10 cellular contexts compared by ENCODE assay signal in the genomic region with DNA sequence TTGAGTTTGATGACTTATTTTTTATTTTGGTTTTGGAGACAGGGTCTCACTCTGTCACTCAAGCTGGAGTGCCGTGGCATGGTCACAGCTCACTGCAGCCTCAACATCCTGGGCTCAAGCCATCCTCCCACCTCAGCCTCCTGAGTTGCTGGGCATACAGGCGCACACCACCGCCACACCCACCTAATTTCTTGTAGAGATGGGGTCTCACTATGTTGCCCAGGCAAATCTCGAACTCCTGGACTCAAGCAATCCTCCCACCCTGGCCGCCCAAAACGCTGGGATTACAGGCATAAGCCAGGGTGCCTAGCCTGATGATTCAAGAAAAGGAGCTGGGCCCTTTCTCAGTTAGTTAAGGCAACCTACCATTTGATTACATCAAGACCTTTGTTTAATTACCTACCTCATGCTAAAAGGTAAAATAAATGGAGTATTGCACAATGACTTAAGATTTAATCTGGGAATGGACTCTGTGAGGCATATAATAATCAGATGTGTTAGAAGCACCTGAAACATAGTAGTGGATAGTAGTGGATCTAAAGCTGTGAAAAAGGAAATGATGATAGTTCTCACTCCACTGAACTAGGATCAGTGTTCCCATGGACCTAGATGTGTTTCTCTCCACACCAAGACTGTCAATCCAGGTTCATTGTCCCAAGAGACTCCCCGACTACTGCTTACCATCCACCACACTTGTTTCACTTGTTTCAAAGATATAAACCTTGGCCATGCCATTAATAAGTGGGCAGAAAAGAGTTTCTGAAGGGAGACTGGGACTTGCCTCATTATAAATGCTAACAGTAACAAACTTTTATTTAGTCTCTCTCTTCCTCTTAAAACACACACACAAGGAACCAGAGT. TPM values are rescaled to one million over a fixed set of nuclear protein-coding genes. Genes with fewer than 3 reads are reported as not detected.
DNase-seq lines count a peak whose midpoint lies in the region; FAIRE-seq and TF ChIP-seq lines count a peak whose summit lies in the region.
"Had no signal": no experiment of that assay in that cellular context is flagged by ENCODE, and none has a peak within 500 bp of the region (broad histone marks: within the 10 kb centered on the region; RNA-seq: fewer than 3 reads in every experiment).

No MANE protein-coding gene starts in this region.

- H3K27me3 ChIP-seq in kidney epithelial cell (ENCODE audit: control insufficient read depth, insufficient read depth, low read length) (no peaks in the 10 kb centered on the region), suprapubic skin (peaks cover 18% of the 10 kb centered on the region)

- CTCF ChIA-PET in activated naive CD4-positive, alpha-beta T cell treated with anti-CD3 and anti-CD28 coated beads for 36 hours (lab: Charles Lee), result interaction anchor here (0.6 to 5.7 kb wide), 4 partner anchors 211 to 1095 kb away, joined by 3 to 31 read pairs (median 5); no protein-coding TSS in a partner anchor

- WGBS in suprapubic skin, result 91% methylated on average over 7 of the region's 7 CpGs

- no peaks in the 10 kb centered on the region for H3K36me3 ChIP-seq in kidney epithelial cell (ENCODE audit: control insufficient read depth, insufficient read depth, low read length)
- H3K36me3 ChIP-seq in suprapubic skin, result no peaks in the 10 kb centered on the region

- no peak for DNase-seq in activated naive CD4-positive, alpha-beta T cell treated with anti-CD3 and anti-CD28 coated beads for 36 hours
- no peak for DNase-seq in activated naive CD4-positive, alpha-beta T cell (lab: John Stamatoyannopoulos, UW)
- no peak for DNase-seq in kidney epithelial cell (ENCODE audit: low read depth)
- DNase-seq in suprapubic skin (ENCODE audit: low spot score in 2 of 2), result no peak
- DNase-seq in NCI-H1436 treated with DMSO at 0.1 percent for 48 hours (lab: John Stamatoyannopoulos, UW), result no peak
- no peak for DNase-seq in stimulated activated CD4-positive, alpha-beta T cell treated with anti-CD3 and anti-CD28 coated beads, Interleukin-2, amount 100 ng/mL, for 24 hours
- no peak for DNase-seq in urothelium cell line (ENCODE audit: low spot score)
- DNase-seq: CD8-positive, alpha-beta T cell had no signal

- no peak overlapping the region for H3K27ac ChIP-seq in suprapubic skin

- TF ChIP-seq CTCF in brain (conservative IDR thresholded peaks at IDR 0.05), result no peak
- no peak for TF ChIP-seq CTCF in kidney epithelial cell (IDR thresholded peaks at IDR 0.05; ENCODE audit: insufficient read depth, low read length, poor library complexity, severe bottlenecking)
- TF ChIP-seq CTCF in suprapubic skin (IDR thresholded peaks at IDR 0.05), result no peak

- H3K4me3 Mint-ChIP-seq in activated naive CD4-positive, alpha-beta T cell treated with anti-CD3 and anti-CD28 coated beads for 36 hours, result peak overlapping the region; percentile 65
- peak overlapping the region; percentile 84 to 97 (median 94) for H3K4me3 Mint-ChIP-seq in brain

- peaks cover 47% of the 10 kb centered on the region for H3K27me3 Mint-ChIP-seq in activated naive CD4-positive, alpha-beta T cell treated with anti-CD3 and anti-CD28 coated beads for 36 hours (ENCODE audit: low read depth)
- peaks cover 34% of the 10 kb centered on the region for H3K27me3 Mint-ChIP-seq in brain

- intact Hi-C loops in activated naive CD4-positive, alpha-beta T cell treated with anti-CD3 and anti-CD28 coated beads for 36 hours (cut with micrococcal nuclease), result loop anchor here (2.0 to 5.0 kb wide), 2 partner anchors 63 to 105 kb away; no protein-coding TSS in a partner anchor

- H3K4me3 ChIP-seq in kidney epithelial cell (ENCODE audit: low read depth, low read length), result peak overlapping the region; percentile 74
- H3K4me3 ChIP-seq in suprapubic skin, result peak overlapping the region; percentile 85

- no peaks in the 10 kb centered on the region for H3K36me3 Mint-ChIP-seq in activated naive CD4-positive, alpha-beta T cell treated with anti-CD3 and anti-CD28 coated beads for 36 hours (ENCODE audit: low read depth)
- H3K36me3 Mint-ChIP-seq in brain, result peaks cover 17% of the 10 kb centered on the region
- H3K36me3 Mint-ChIP-seq: CD8-positive, alpha-beta T cell had no signal

- peaks cover 9% of the 10 kb centered on the region for H3K4me1 Mint-ChIP-seq in activated naive CD4-positive, alpha-beta T cell treated with anti-CD3 and anti-CD28 coated beads for 36 hours (ENCODE audit: low read depth)
- peaks cover 62% of the 10 kb centered on the region for H3K4me1 Mint-ChIP-seq in brain

- no peak overlapping the region for H3K27ac Mint-ChIP-seq in activated naive CD4-positive, alpha-beta T cell treated with anti-CD3 and anti-CD28 coated beads for 36 hours
- peak overlapping the region; percentile 64 to 93 (median 87) for H3K27ac Mint-ChIP-seq in brain
- H3K27ac Mint-ChIP-seq: CD8-positive, alpha-beta T cell had no signal

- no peaks in the 10 kb centered on the region for H3K9me3 ChIP-seq in suprapubic skin

- no peaks in the 10 kb centered on the region for H3K9me3 Mint-ChIP-seq in activated naive CD4-positive, alpha-beta T cell treated with anti-CD3 and anti-CD28 coated beads for 36 hours
- H3K9me3 Mint-ChIP-seq in brain, result peaks cover 0 to 2% (median 0%) of the 10 kb centered on the region in 5 experiments
- H3K9me3 Mint-ChIP-seq: CD8-positive, alpha-beta T cell had no signal

- FAIRE-seq in urothelium cell line (lab: Jason Lieb, UNC), result no peak
- FAIRE-seq: endometrium had no signal

- TF ChIP-seq POLR2A in suprapubic skin (IDR thresholded peaks at IDR 0.05), result no peak

- no peak for TF ChIP-seq EP300 in suprapubic skin (IDR thresholded peaks at IDR 0.05)

- H3K4me1 ChIP-seq in suprapubic skin, result peaks cover 20% of the 10 kb centered on the region

RNA-seq across cellular contexts. Expression of gene TNFRSF21, which starts 2.1 kb away (rescaled TPM):
- total RNA-seq in activated naive CD4-positive, alpha-beta T cell treated with anti-CD3 and anti-CD28 coated beads for 36 hours, result 1 to 10 TPM; 3.6 to 4.3 TPM
- 28.5 TPM for polyA plus RNA-seq in brain (ENCODE audit: insufficient read depth, low read depth, low replicate concordance)
- total RNA-seq in kidney epithelial cell, result 54.6 and 61.2 TPM in 2 replicates
- 1 to 10 TPM; 3.3 to 7.4 (median 3.9) TPM for total RNA-seq in suprapubic skin
